In the genomic region with DNA sequence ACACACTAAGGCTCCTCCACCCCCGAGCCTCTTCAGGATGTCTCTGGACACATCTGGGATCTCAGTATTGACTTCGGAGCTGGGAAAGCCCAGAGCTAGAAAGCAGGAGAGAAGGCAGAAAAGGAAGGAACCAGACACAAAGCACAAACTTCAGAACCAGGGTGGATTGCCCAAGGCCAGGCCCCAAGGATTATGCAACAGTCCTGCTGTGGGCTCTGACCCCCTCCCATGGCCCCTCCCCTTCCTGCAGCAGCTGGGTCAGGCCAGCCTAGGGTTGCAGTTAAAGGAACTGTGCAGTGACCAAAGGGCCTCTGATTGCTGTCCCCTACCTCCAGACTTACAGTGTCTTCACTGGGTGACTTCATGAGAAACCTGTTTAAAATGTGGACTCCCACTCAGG, we compare ENCODE assay signal across 10 cellular contexts. TPM values are rescaled to one million over a fixed set of nuclear protein-coding genes. Genes with fewer than 3 reads are reported as not detected.
DNase-seq lines count a peak whose midpoint lies in the region; ATAC-seq and TF ChIP-seq lines count a peak whose summit lies in the region.
"Had no signal": no experiment of that assay in that cellular context is flagged by ENCODE, and none has a peak within 500 bp of the region (broad histone marks: within the 10 kb centered on the region; RNA-seq: fewer than 3 reads in every experiment).

No MANE protein-coding gene starts in this region.

- H3K36me3 ChIP-seq in esophagus (ENCODE audit: control insufficient read depth in 2 of 2, insufficient read depth in 2 of 2, low read length in 1 of 2) (no peaks in the 10 kb centered on the region), tibial artery (no peaks in the 10 kb centered on the region)

- no peaks in the 10 kb centered on the region for H3K9me3 Mint-ChIP-seq in progenitor cell of endocrine pancreas (ENCODE audit: low read depth)

- H3K27me3 ChIP-seq in esophagus (ENCODE audit: control insufficient read depth in 1 of 2, insufficient read depth in 2 of 2, low read length in 2 of 2) (no peaks in the 10 kb centered on the region), tibial artery (no peaks in the 10 kb centered on the region)

- TF ChIP-seq CTCF in NB4 (IDR thresholded peaks at IDR 0.05; ENCODE audit: low read depth, low read length) (no peak), tibial artery (IDR thresholded peaks at IDR 0.05) (no peak), progenitor cell of endocrine pancreas (IDR thresholded peaks at IDR 0.05; ENCODE audit: unreplicated experiment) (no peak)

- H3K27me3 Mint-ChIP-seq in progenitor cell of endocrine pancreas: peaks cover 31% of the 10 kb centered on the region

- no peak overlapping the region for H3K27ac Mint-ChIP-seq in progenitor cell of endocrine pancreas
- H3K27ac Mint-ChIP-seq: activated CD8-positive, alpha-beta T cell treated with anti-CD3 and anti-CD28 coated beads, Interleukin-2, amount 10 ng/mL, durations not matched to agents 7 days and 5 days had no signal

- peak; percentile 42 for TF ChIP-seq POLR2A in NB4 (IDR thresholded peaks at IDR 0.05; ENCODE audit: extremely low read depth, insufficient read length)

- peaks cover 2% of the 10 kb centered on the region for H3K4me1 Mint-ChIP-seq in progenitor cell of endocrine pancreas (ENCODE audit: low read depth)

- H3K4me1 ChIP-seq in esophagus (ENCODE audit: control insufficient read depth in 2 of 2, insufficient read depth in 2 of 2, low read length in 1 of 2) (peaks cover 0 to 7% of the 10 kb centered on the region in 2 donors), tibial artery (peaks cover 0 to 8% (median 2%) of the 10 kb centered on the region in 4 donors)

- peak overlapping the region; percentile 89 for H3K4me3 ChIP-seq in NB4 (ENCODE audit: low read depth, low read length)
- H3K4me3 ChIP-seq in esophagus (ENCODE audit: low read depth in 1 of 2, low read length in 2 of 2): no peak overlapping the region
- peak overlapping the region; percentile 8 to 18 for H3K4me3 ChIP-seq in tibial artery

- no peaks in the 10 kb centered on the region for H3K36me3 Mint-ChIP-seq in progenitor cell of endocrine pancreas (ENCODE audit: insufficient read depth)

- H3K4me3 Mint-ChIP-seq in progenitor cell of endocrine pancreas (ENCODE audit: low read depth): no peak overlapping the region
- H3K4me3 Mint-ChIP-seq: activated CD8-positive, alpha-beta T cell treated with anti-CD3 and anti-CD28 coated beads, Interleukin-2, amount 10 ng/mL, durations not matched to agents 7 days and 5 days had no signal

- 47 to 74% methylated on average over 2 of the region's 2 CpGs for WGBS in esophagus, 2 donors

- DNase-seq in NB4 (ENCODE audit: low read depth) (peak; percentile 97), midbrain (lab: John Stamatoyannopoulos, UW) (peak; percentile 23), tibial artery (peak; percentile 81 to 84), progenitor cell of endocrine pancreas (ENCODE audit: low spot score, unreplicated experiment) (no peak), NCI-H2171 (lab: John Stamatoyannopoulos, UW) (no peak)
- DNase-seq: activated CD8-positive, alpha-beta T cell treated with anti-CD3 and anti-CD28 coated beads, Interleukin-2, amount 10 ng/mL, durations not matched to agents 7 days and 5 days; NCI-H2029 had no signal

- H3K27ac ChIP-seq in esophagus (ENCODE audit: low read depth in 2 of 2, low read length in 1 of 2): peak overlapping the region; percentile 53 to 64
- H3K27ac ChIP-seq in tibial artery: no peak overlapping the region

- intact Hi-C loops in tibial artery (cut with DNase I; ENCODE audit: low total_unique reads): no loop called here

- no peaks in the 10 kb centered on the region for H3K9me3 ChIP-seq in esophagus (ENCODE audit: control insufficient read depth in 2 of 2, insufficient read depth in 1 of 2, low read depth in 1 of 2, low read length in 1 of 2)
- H3K9me3 ChIP-seq in tibial artery: no peaks in the 10 kb centered on the region

- ATAC-seq in HG02588 (IDR thresholded peaks at IDR 0.05; ENCODE audit: unreplicated experiment): no peak
- ATAC-seq in HG02981 (IDR thresholded peaks at IDR 0.05; ENCODE audit: unreplicated experiment): no peak
- ATAC-seq: activated CD8-positive, alpha-beta T cell treated with anti-CD3 and anti-CD28 coated beads, Interleukin-2, amount 10 ng/mL, durations not matched to agents 7 days and 5 days had no signal

RNA-seq across cellular contexts. Expression of a gene that starts 5.3 kb away (rescaled TPM):
- polyA plus RNA-seq in esophagus: 1 to 10 TPM; 1.7 to 4.6 TPM
- total RNA-seq in progenitor cell of endocrine pancreas: 1.0 and 1.9 TPM in 2 replicates
- total RNA-seq: activated CD8-positive, alpha-beta T cell treated with anti-CD3 and anti-CD28 coated beads, Interleukin-2, amount 10 ng/mL, durations not matched to agents 7 days and 5 days had no signal

RNA-seq across cellular contexts. Expression of a gene that starts 31.5 kb away (rescaled TPM):
- 1 to 10 TPM; 1.5 to 2.5 TPM for polyA plus RNA-seq in esophagus
- 8.8 and 9.1 TPM in 2 replicates for total RNA-seq in progenitor cell of endocrine pancreas

Comparison
In these comparisons a context has a peak if more than half of its experiments do, and no peak if none do; other contexts are left out.
1. DNase-seq: peak in NB4 (single experiment), midbrain (single experiment) and tibial artery (2 of 2); none in progenitor cell of endocrine pancreas (single experiment) and NCI-H2171 (single experiment).
2. H3K4me3 ChIP-seq: peak in NB4 (single experiment) and tibial artery (2 of 2); none in esophagus (0 of 2).
3. H3K27ac ChIP-seq: peak in esophagus (2 of 2); none in tibial artery (0 of 2).